ENCODE assay signal across 10 cellular contexts in the genomic region with DNA sequence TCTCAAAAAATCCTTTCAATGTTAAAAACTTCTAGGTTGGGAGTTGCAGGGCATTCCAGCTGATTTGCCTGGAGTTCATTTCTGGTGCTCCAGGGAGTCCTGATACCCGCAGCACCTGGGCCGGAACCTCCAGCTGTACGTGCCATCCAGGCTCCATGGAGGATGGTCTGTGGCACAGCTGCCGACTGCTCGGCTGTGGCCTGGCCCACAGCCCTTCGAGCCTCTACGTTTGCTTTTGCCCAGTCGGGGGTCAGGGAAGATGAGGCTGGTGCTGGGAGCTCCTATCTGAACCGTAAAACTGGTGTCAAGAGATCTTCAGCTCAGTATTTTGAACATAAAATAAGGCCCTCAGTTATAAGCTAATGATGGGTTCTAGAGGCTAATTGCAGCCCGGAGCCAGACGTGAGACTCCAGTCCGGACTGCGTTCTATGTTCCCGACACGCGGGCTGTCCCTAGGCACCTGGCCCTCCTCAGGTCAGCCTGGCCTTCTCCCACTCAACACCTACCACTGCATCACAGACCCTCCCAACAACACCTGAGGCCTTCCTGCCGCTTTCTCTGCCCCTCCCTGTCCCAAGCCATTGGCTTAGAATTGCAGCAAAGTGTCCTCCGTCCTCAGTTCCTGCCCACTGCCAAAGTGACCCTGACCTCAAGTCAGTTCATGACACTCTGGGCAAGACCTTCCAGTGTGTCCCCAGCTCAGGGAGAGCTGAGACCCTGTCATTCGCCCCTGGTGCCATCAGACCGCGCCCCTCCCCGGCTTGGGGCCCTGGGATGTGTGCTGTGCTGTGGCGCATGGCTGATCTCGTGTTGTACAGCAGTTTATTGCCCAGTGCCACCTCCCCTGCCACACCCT.
DNase-seq lines count a peak whose midpoint lies in the region; ATAC-seq and TF ChIP-seq lines count a peak whose summit lies in the region.
"Had no signal": no experiment of that assay in that cellular context is flagged by ENCODE, and none has a peak within 500 bp of the region (broad histone marks: within the 10 kb centered on the region; RNA-seq: fewer than 3 reads in every experiment).

No MANE protein-coding gene starts in this region.

- peaks cover 6% of the 10 kb centered on the region for H3K36me3 Mint-ChIP-seq in activated naive CD4-positive, alpha-beta T cell treated with anti-CD3 and anti-CD28 coated beads, Interleukin-2, amount 50 U/mL, for 24 hours
- H3K36me3 Mint-ChIP-seq in activated naive CD4-positive, alpha-beta T cell treated with anti-CD3 and anti-CD28 coated beads for 36 hours (ENCODE audit: low read depth), result peaks cover 15% of the 10 kb centered on the region
- H3K36me3 Mint-ChIP-seq in chondrocyte (ENCODE audit: low read depth) (peaks cover 21% of the 10 kb centered on the region), neural crest cell (ENCODE audit: low read depth) (peaks cover 2% of the 10 kb centered on the region)

- H3K4me3 Mint-ChIP-seq in activated naive CD4-positive, alpha-beta T cell treated with anti-CD3 and anti-CD28 coated beads, Interleukin-2, amount 50 U/mL, for 24 hours, result no peak overlapping the region
- H3K4me3 Mint-ChIP-seq in activated naive CD4-positive, alpha-beta T cell treated with anti-CD3 and anti-CD28 coated beads for 36 hours, result no peak overlapping the region
- H3K4me3 Mint-ChIP-seq in chondrocyte (ENCODE audit: unreplicated experiment), result no peak overlapping the region
- H3K4me3 Mint-ChIP-seq in neural crest cell, result peak overlapping the region; percentile 1
- H3K4me3 Mint-ChIP-seq in stimulated activated naive CD8-positive, alpha-beta T cell treated with anti-CD3 and anti-CD28 coated beads, Interleukin-15, amount 100 ng/mL, for 72 hours, result no peak overlapping the region
- H3K4me3 Mint-ChIP-seq: B cell had no signal

- no peaks in the 10 kb centered on the region for H3K27me3 ChIP-seq in upper lobe of right lung
- H3K27me3 ChIP-seq: MG63 had no signal

- no peaks in the 10 kb centered on the region for H3K9me3 Mint-ChIP-seq in activated naive CD4-positive, alpha-beta T cell treated with anti-CD3 and anti-CD28 coated beads, Interleukin-2, amount 50 U/mL, for 24 hours
- no peaks in the 10 kb centered on the region for H3K9me3 Mint-ChIP-seq in activated naive CD4-positive, alpha-beta T cell treated with anti-CD3 and anti-CD28 coated beads for 36 hours
- H3K9me3 Mint-ChIP-seq in chondrocyte (ENCODE audit: low read depth) (no peaks in the 10 kb centered on the region), neural crest cell (no peaks in the 10 kb centered on the region)
- no peaks in the 10 kb centered on the region for H3K9me3 Mint-ChIP-seq in stimulated activated naive CD8-positive, alpha-beta T cell treated with anti-CD3 and anti-CD28 coated beads, Interleukin-15, amount 100 ng/mL, for 72 hours

- CTCF ChIA-PET in activated naive CD4-positive, alpha-beta T cell treated with anti-CD3 and anti-CD28 coated beads for 36 hours (lab: Charles Lee), result interaction anchor here (0.9 to 5.2 kb wide), 6 partner anchors 11 to 114 kb away, joined by 3 to 29 read pairs (median 6); no protein-coding TSS in a partner anchor

- peak overlapping the region; percentile 17 for H3K27ac ChIP-seq in upper lobe of right lung

- ATAC-seq in upper lobe of right lung, result no peak
- ATAC-seq in stimulated activated naive CD8-positive, alpha-beta T cell treated with anti-CD3 and anti-CD28 coated beads, Interleukin-15, amount 100 ng/mL, for 72 hours, result no peak

- peak overlapping the region; percentile 10 for H3K27ac Mint-ChIP-seq in activated naive CD4-positive, alpha-beta T cell treated with anti-CD3 and anti-CD28 coated beads, Interleukin-2, amount 50 U/mL, for 24 hours
- H3K27ac Mint-ChIP-seq in activated naive CD4-positive, alpha-beta T cell treated with anti-CD3 and anti-CD28 coated beads for 36 hours, result no peak overlapping the region
- H3K27ac Mint-ChIP-seq in chondrocyte (ENCODE audit: unreplicated experiment) (peak overlapping the region; percentile 97), neural crest cell (ENCODE audit: unreplicated experiment) (no peak overlapping the region)
- H3K27ac Mint-ChIP-seq in stimulated activated naive CD8-positive, alpha-beta T cell treated with anti-CD3 and anti-CD28 coated beads, Interleukin-15, amount 100 ng/mL, for 72 hours, result peak overlapping the region in 1 of 2 donors; percentile 28
- H3K27ac Mint-ChIP-seq: B cell had no signal

- H3K9me3 ChIP-seq in upper lobe of right lung, result no peaks in the 10 kb centered on the region
- H3K9me3 ChIP-seq: MG63 had no signal

- peaks cover 28% of the 10 kb centered on the region for H3K36me3 ChIP-seq in upper lobe of right lung

- peaks cover 10% of the 10 kb centered on the region for H3K4me1 Mint-ChIP-seq in activated naive CD4-positive, alpha-beta T cell treated with anti-CD3 and anti-CD28 coated beads, Interleukin-2, amount 50 U/mL, for 24 hours
- peaks cover 10% of the 10 kb centered on the region for H3K4me1 Mint-ChIP-seq in activated naive CD4-positive, alpha-beta T cell treated with anti-CD3 and anti-CD28 coated beads for 36 hours (ENCODE audit: low read depth)
- H3K4me1 Mint-ChIP-seq in chondrocyte (ENCODE audit: low read depth) (peaks cover 44% of the 10 kb centered on the region), neural crest cell (no peaks in the 10 kb centered on the region)
- peaks cover 24% of the 10 kb centered on the region for H3K4me1 Mint-ChIP-seq in stimulated activated naive CD8-positive, alpha-beta T cell treated with anti-CD3 and anti-CD28 coated beads, Interleukin-15, amount 100 ng/mL, for 72 hours

- peaks cover 20% of the 10 kb centered on the region for H3K4me1 ChIP-seq in upper lobe of right lung

- intact Hi-C loops in activated naive CD4-positive, alpha-beta T cell treated with anti-CD3 and anti-CD28 coated beads for 36 hours (cut with micrococcal nuclease), result loop anchor here (1.0 to 10.0 kb wide), 4 partner anchors 115 to 1478 kb away; no protein-coding TSS in a partner anchor
- intact Hi-C loops in upper lobe of right lung (cut with DNase I), result no loop called here

- H3K4me3 ChIP-seq in upper lobe of right lung, result no peak overlapping the region
- H3K4me3 ChIP-seq: MG63 had no signal

- no peak for TF ChIP-seq CTCF in chondrocyte (IDR thresholded peaks at IDR 0.05)
- no peak for TF ChIP-seq CTCF in neural crest cell (conservative IDR thresholded peaks at IDR 0.05)
- no peak for TF ChIP-seq CTCF in upper lobe of right lung (IDR thresholded peaks at IDR 0.05)

- no peak for DNase-seq in activated naive CD4-positive, alpha-beta T cell treated with anti-CD3 and anti-CD28 coated beads for 36 hours
- peak; percentile 67 for DNase-seq in chondrocyte (ENCODE audit: low spot score)
- DNase-seq in neural crest cell (ENCODE audit: low read depth, low spot score), result no peak
- peak; percentile 58 for DNase-seq in upper lobe of right lung
- no peak for DNase-seq in LoVo (ENCODE audit: low spot score)
- no peak for DNase-seq in stimulated activated CD4-positive, alpha-beta T cell treated with anti-CD3 and anti-CD28 coated beads, Interleukin-15, amount 100 ng/mL, for 24 hours
- no peak for DNase-seq in stimulated activated naive CD8-positive, alpha-beta T cell treated with anti-CD3 and anti-CD28 coated beads, Interleukin-15, amount 100 ng/mL, for 72 hours

- H3K27me3 Mint-ChIP-seq in activated naive CD4-positive, alpha-beta T cell treated with anti-CD3 and anti-CD28 coated beads, Interleukin-2, amount 50 U/mL, for 24 hours, result no peaks in the 10 kb centered on the region
- H3K27me3 Mint-ChIP-seq in activated naive CD4-positive, alpha-beta T cell treated with anti-CD3 and anti-CD28 coated beads for 36 hours (ENCODE audit: low read depth), result peaks cover 3% of the 10 kb centered on the region
- H3K27me3 Mint-ChIP-seq in chondrocyte (ENCODE audit: low read depth) (no peaks in the 10 kb centered on the region), neural crest cell (ENCODE audit: low read depth) (no peaks in the 10 kb centered on the region)
- no peaks in the 10 kb centered on the region for H3K27me3 Mint-ChIP-seq in stimulated activated naive CD8-positive, alpha-beta T cell treated with anti-CD3 and anti-CD28 coated beads, Interleukin-15, amount 100 ng/mL, for 72 hours
- H3K27me3 Mint-ChIP-seq: B cell had no signal

Comparison
In these comparisons a context has a peak if more than half of its experiments do, and no peak if none do; other contexts are left out.
1. H3K27ac Mint-ChIP-seq: peak in activated naive CD4-positive, alpha-beta T cell treated with anti-CD3 and anti-CD28 coated beads, Interleukin-2, amount 50 U/mL, for 24 hours (single experiment) and chondrocyte (single experiment); none in activated naive CD4-positive, alpha-beta T cell treated with anti-CD3 and anti-CD28 coated beads for 36 hours (single experiment) and neural crest cell (single experiment).
2. DNase-seq: peak in chondrocyte (single experiment) and upper lobe of right lung (single experiment); none in activated naive CD4-positive, alpha-beta T cell treated with anti-CD3 and anti-CD28 coated beads for 36 hours (single experiment), neural crest cell (single experiment), LoVo (single experiment), stimulated activated CD4-positive, alpha-beta T cell treated with anti-CD3 and anti-CD28 coated beads, Interleukin-15, amount 100 ng/mL, for 24 hours (single experiment) and stimulated activated naive CD8-positive, alpha-beta T cell treated with anti-CD3 and anti-CD28 coated beads, Interleukin-15, amount 100 ng/mL, for 72 hours (0 of 2).